ENCODE assay signal across 24 cellular contexts in the genomic region with DNA sequence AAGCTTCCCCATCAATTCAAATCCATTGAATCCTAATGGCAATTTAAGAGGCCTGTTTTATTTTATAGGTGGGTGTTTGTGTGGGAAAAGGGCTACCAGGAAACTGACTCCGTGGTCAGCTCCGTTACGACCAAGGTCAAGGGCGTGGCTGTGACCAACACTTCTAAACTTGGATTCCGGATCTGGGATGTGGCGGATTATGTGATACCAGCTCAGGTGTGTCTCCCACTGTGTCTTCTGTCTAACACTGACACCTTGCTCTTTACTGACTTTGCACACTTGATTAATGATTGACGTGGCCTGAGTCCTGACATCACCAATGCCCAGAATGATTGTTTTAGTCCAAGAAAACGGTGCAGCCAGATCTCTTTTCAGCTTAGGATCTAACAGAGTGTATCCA. TPM values are rescaled to one million over a fixed set of nuclear protein-coding genes. Genes with fewer than 3 reads are reported as not detected.
DNase-seq lines count a peak whose midpoint lies in the region; ATAC-seq, FAIRE-seq and TF ChIP-seq lines count a peak whose summit lies in the region.
"Had no signal": no experiment of that assay in that cellular context is flagged by ENCODE, and none has a peak within 500 bp of the region (broad histone marks: within the 10 kb centered on the region; RNA-seq: fewer than 3 reads in every experiment).

No MANE protein-coding gene starts in this region.

- H3K27ac ChIP-seq in PC-3 (ENCODE audit: low read length), result no peak overlapping the region
- peak overlapping the region; percentile 71 to 84 for H3K27ac ChIP-seq in kidney (ENCODE audit: low read depth in 2 of 2, low read length in 2 of 2)
- H3K27ac ChIP-seq in pancreas, result peak overlapping the region; percentile 57 to 93 (median 78)
- H3K27ac ChIP-seq: BLaER1, esophagus muscularis mucosa, gastrocnemius medialis, left ventricle myocardium inferior had no signal

- H3K4me3 ChIP-seq in PC-3 (ENCODE audit: low read length), result no peak overlapping the region
- no peak overlapping the region for H3K4me3 ChIP-seq in kidney (ENCODE audit: low read length in 2 of 2)
- no peak overlapping the region for H3K4me3 ChIP-seq in pancreas
- H3K4me3 ChIP-seq: BLaER1, esophagus muscularis mucosa, gastrocnemius medialis, left ventricle myocardium inferior had no signal

- no peaks in the 10 kb centered on the region for H3K9me3 ChIP-seq in PC-3 (ENCODE audit: low read length)
- H3K9me3 ChIP-seq in kidney (ENCODE audit: control insufficient read depth in 1 of 2, low read length in 2 of 2), result no peaks in the 10 kb centered on the region
- H3K9me3 ChIP-seq in pancreas, result no peaks in the 10 kb centered on the region
- H3K9me3 ChIP-seq: BLaER1, esophagus muscularis mucosa, gastrocnemius medialis, left ventricle myocardium inferior had no signal

- no peak overlapping the region for H3K9ac ChIP-seq in PC-3 (ENCODE audit: low read length)
- no peak overlapping the region for H3K9ac ChIP-seq in kidney (ENCODE audit: low read length in 2 of 2)
- H3K9ac ChIP-seq: BLaER1 had no signal

- no peaks in the 10 kb centered on the region for H3F3A ChIP-seq in PC-3 (ENCODE audit: low read length, unreplicated experiment)

- H4K20me1 ChIP-seq in PC-3 (ENCODE audit: low read length), result no peaks in the 10 kb centered on the region
- H4K20me1 ChIP-seq: BLaER1 had no signal

- no peaks in the 10 kb centered on the region for H3K36me3 ChIP-seq in PC-3 (ENCODE audit: low read depth, low read length)
- H3K36me3 ChIP-seq in kidney (ENCODE audit: control insufficient read depth in 1 of 2, insufficient read depth in 2 of 2, low read length in 2 of 2), result peaks cover 0 to 5% of the 10 kb centered on the region in 2 donors
- H3K36me3 ChIP-seq in pancreas, result peaks cover 0 to 5% (median 0%) of the 10 kb centered on the region in 3 donors
- H3K36me3 ChIP-seq: gastrocnemius medialis had no signal

- CTCF ChIA-PET in PC-3 (lab: Charles Lee), result no interaction called here

- no peak overlapping the region for H3K4me2 ChIP-seq in PC-3 (ENCODE audit: low read length)
- H3K4me2 ChIP-seq: BLaER1 had no signal

- WGBS in pancreas, 2 donors, result 29 to 32% methylated on average over 8 of the region's 8 CpGs

- BruUV-seq in PC-3 (replicated peaks; lab: Mats Ljungman, UMichigan), result no TSS peak

- peaks cover 32% of the 10 kb centered on the region for H3K4me1 ChIP-seq in PC-3 (ENCODE audit: insufficient read depth, low read length)
- peaks cover 6 to 21% of the 10 kb centered on the region in 2 donors for H3K4me1 ChIP-seq in kidney (ENCODE audit: control insufficient read depth in 1 of 2, insufficient read depth in 1 of 2, low read depth in 1 of 2, low read length in 2 of 2)
- H3K4me1 ChIP-seq in pancreas, result peaks cover 36 to 56% (median 46%) of the 10 kb centered on the region in 3 donors
- H3K4me1 ChIP-seq: gastrocnemius medialis had no signal

- H3K27me3 ChIP-seq in PC-3 (ENCODE audit: low read length) (no peaks in the 10 kb centered on the region), pancreas (no peaks in the 10 kb centered on the region)
- H3K27me3 ChIP-seq: BLaER1, esophagus muscularis mucosa, gastrocnemius medialis had no signal

- H3K79me2 ChIP-seq in PC-3 (ENCODE audit: low read length), result peaks cover 7% of the 10 kb centered on the region; the same call in 1 of the 2 replicates

- FAIRE-seq in kidney (lab: Jason Lieb, UNC), result no peak
- FAIRE-seq in pancreas (lab: Jason Lieb, UNC), result no peak
- FAIRE-seq: astrocyte had no signal

- no peaks in the 10 kb centered on the region for H3K9me2 ChIP-seq in PC-3 (replicated peaks; ENCODE audit: low read length)

- H2AFZ ChIP-seq in PC-3 (ENCODE audit: low read length), result no peak overlapping the region

- ATAC-seq in PC-3 (peak; percentile 21; the same call in 1 of the 2 replicates), pancreas (peak in 2 of 4 donors; percentile 2 to 6)
- ATAC-seq: gastrocnemius medialis had no signal

- intact Hi-C loops in PC-3 (cut with micrococcal nuclease), result no loop called here
- intact Hi-C loops in kidney (cut with DNase I), result no loop called here
- intact Hi-C loops in pancreas (cut with DNase I), result no loop called here

- POLR2A ChIA-PET in PC-3 (lab: Charles Lee; ENCODE audit: unreplicated experiment), result no interaction called here

- DNase-seq in DMS53 (lab: John Stamatoyannopoulos, UW), result peak; percentile 59
- no peak for DNase-seq in DMS53 treated with DMSO at 0.1 percent for 48 hours (lab: John Stamatoyannopoulos, UW; ENCODE audit: unreplicated experiment)
- DNase-seq in PC-3, result peak; percentile 24
- DNase-seq in kidney, result no peak
- peak in 1 of 6 donors; percentile 14 for DNase-seq in pancreas
- no peak for DNase-seq in Ammon's horn (ENCODE audit: low spot score)
- no peak for DNase-seq in H4 (ENCODE audit: low spot score)
- DNase-seq in hippocampal formation (lab: John Stamatoyannopoulos, UW), result no peak
- DNase-seq: 8988T; activated CD4-positive, alpha-beta T cell treated with anti-CD3 and anti-CD28 coated beads, Interleukin-2, amount 50 U/mL, for 1 hour; activated naive CD4-positive, alpha-beta T cell treated with anti-CD3 and anti-CD28 coated beads, Interleukin-2, amount 50 U/mL, for 16 hours; cerebellar nuclear complex; DMS 273 treated with DMSO at 0.1 percent for 48 hours; effector memory CD4-positive, alpha-beta T cell; gastrocnemius medialis; GDM1; left ventricle myocardium inferior; NCI-H187; nucleus accumbens; SHP77 treated with DMSO at 0.1 percent for 48 hours; stimulated activated CD8-positive, alpha-beta memory T cell treated with anti-CD3 and anti-CD28 coated beads, Interleukin-4, amount 100 ng/mL, for 48 hours had no signal

- TF ChIP-seq CTCF in PC-3 (conservative IDR thresholded peaks at IDR 0.05; ENCODE audit: low read depth, low read length) (no peak), kidney (IDR thresholded peaks at IDR 0.05; ENCODE audit: borderline replicate concordance, extremely low read depth, insufficient read depth) (no peak), pancreas (IDR thresholded peaks at IDR 0.05) (no peak)

RNA-seq across cellular contexts. Expression of a gene that starts 7.1 kb away (rescaled TPM):
- 19.4 and 21.6 TPM in 2 replicates for total RNA-seq in PC-3 (2014; rRNA removed)
- total RNA-seq in kidney, result 36.2 TPM
- polyA plus RNA-seq in kidney (ENCODE audit: insufficient read depth, low read depth, low replicate concordance), result 28.8 TPM
- 10 to 100 TPM; 27.5 to 60.1 (median 33.3) TPM for total RNA-seq in pancreas
- polyA plus RNA-seq in pancreas, result 10 to 100 TPM; 31.4 to 34.0 TPM
- 52.3 and 61.7 TPM in 2 replicates for total RNA-seq in H4 (2014; rRNA removed; shearing (Covaris generic))

Comparison
In these comparisons a context has a peak if more than half of its experiments do, and no peak if none do; other contexts are left out.
1. DNase-seq: peak in DMS53 (single experiment) and PC-3 (single experiment); none in DMS53 treated with DMSO at 0.1 percent for 48 hours (single experiment), kidney (single experiment), Ammon's horn (single experiment), H4 (single experiment) and hippocampal formation (0 of 2).